ENCODE assay signal across 8 cellular contexts in the genomic region with DNA sequence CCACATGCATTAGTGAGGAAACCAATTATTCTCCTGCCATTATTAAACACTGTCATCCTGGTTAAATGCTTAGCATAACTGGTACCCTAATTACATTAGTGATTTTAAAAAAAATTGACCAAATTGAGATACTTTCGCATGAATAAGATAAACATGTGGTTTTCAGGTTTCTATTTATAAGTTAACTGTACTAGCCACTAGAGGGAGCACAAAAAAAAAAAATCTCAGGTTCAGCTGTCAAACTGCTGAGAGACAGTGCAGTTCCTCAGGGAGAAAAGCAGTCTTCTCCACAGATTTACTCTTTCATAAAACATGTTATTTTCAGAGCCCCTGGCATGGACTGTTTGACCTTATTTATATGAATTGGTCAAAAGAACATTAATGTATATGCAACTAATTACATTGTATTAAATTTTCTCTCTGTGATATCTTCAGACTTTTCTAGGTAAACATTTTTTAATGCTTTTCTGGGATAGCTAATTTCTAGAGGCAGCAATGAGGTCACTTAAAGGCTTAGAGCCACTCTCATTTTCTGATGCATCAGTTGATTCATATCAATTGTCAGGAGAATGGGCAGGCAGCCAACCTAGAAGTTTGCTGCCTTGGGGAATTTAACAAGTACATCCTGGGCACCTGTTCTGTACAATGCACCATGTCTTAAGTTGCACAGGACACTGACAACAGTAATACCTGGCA.
DNase-seq lines count a peak whose midpoint lies in the region; ATAC-seq and TF ChIP-seq lines count a peak whose summit lies in the region.

No MANE protein-coding gene starts in this region.

- peaks cover 10% of the 10 kb centered on the region for H3K36me3 Mint-ChIP-seq in chondrocyte (ENCODE audit: low read depth)

- intact Hi-C loops in lower lobe of right lung (cut with DNase I): loop anchor here (5.0 kb wide), 1 partner anchor 217 kb away; the partner anchor contains the start of gene WDFY3

- H3K4me3 ChIP-seq in lower lobe of right lung: no peak overlapping the region

- H3K4me1 ChIP-seq in lower lobe of right lung: no peaks in the 10 kb centered on the region

- TF ChIP-seq CTCF in C4-2B (conservative IDR thresholded peaks at IDR 0.05) (peak; percentile 76), chondrocyte (IDR thresholded peaks at IDR 0.05) (peak; percentile 95), lower lobe of right lung (IDR thresholded peaks at IDR 0.05) (peak; percentile 64)

- peaks cover 90% of the 10 kb centered on the region for H3K36me3 ChIP-seq in lower lobe of right lung

- H3K27me3 Mint-ChIP-seq in chondrocyte (ENCODE audit: low read depth): no peaks in the 10 kb centered on the region

- H3K27ac Mint-ChIP-seq in chondrocyte (ENCODE audit: unreplicated experiment): no peak overlapping the region

- H3K27ac ChIP-seq in C4-2B: no peak overlapping the region
- H3K27ac ChIP-seq in lower lobe of right lung: no peak overlapping the region

- no peak overlapping the region for H3K4me3 Mint-ChIP-seq in chondrocyte (ENCODE audit: unreplicated experiment)

- H3K4me1 Mint-ChIP-seq in chondrocyte (ENCODE audit: low read depth): peaks cover 3% of the 10 kb centered on the region

- DNase-seq in NOMO-1 (lab: John Stamatoyannopoulos, UW; ENCODE audit: unreplicated experiment in 2 of 2) (peak; percentile 11 to 34), chondrocyte (ENCODE audit: low spot score) (no peak), lower lobe of right lung (no peak), GDM1 (lab: John Stamatoyannopoulos, UW) (no peak)
- DNase-seq in activated CD8-positive, alpha-beta memory T cell treated with anti-CD3 and anti-CD28 coated beads, Interleukin-2, amount 50 U/mL, for 4 hours: no peak

- no peaks in the 10 kb centered on the region for H3K9me3 ChIP-seq in lower lobe of right lung

- ATAC-seq in GM18870 (IDR thresholded peaks at IDR 0.05; ENCODE audit: unreplicated experiment): peak; percentile 78
- ATAC-seq in HG03280 (IDR thresholded peaks at IDR 0.05; ENCODE audit: unreplicated experiment): peak; percentile 56
- peak; percentile 74 for ATAC-seq in lower lobe of right lung

- no peaks in the 10 kb centered on the region for H3K9me3 Mint-ChIP-seq in chondrocyte (ENCODE audit: low read depth)

- no peaks in the 10 kb centered on the region for H3K27me3 ChIP-seq in lower lobe of right lung (ENCODE audit: low read depth)

Comparison
In these comparisons a context has a peak if more than half of its experiments do, and no peak if none do; other contexts are left out.
1. DNase-seq: peak in NOMO-1 (2 of 2); none in chondrocyte (single experiment), lower lobe of right lung (single experiment), activated CD8-positive, alpha-beta memory T cell treated with anti-CD3 and anti-CD28 coated beads, Interleukin-2, amount 50 U/mL, for 4 hours (single experiment) and GDM1 (single experiment).
2. Peak in every context shown above with its lines, with median percentiles within 50 percentile points of each other: CTCF ChIP-seq and ATAC-seq.